Comparison of ENCODE assay signal across 29 cellular contexts in genomic region chr3:68909719-68910118, GRCh38. TPM values are rescaled to one million over a fixed set of nuclear protein-coding genes. Genes with fewer than 3 reads are reported as not detected.
"Had no signal": no experiment of that assay in that cellular context is flagged by ENCODE, and none has a peak within 500 bp of the region (broad histone marks: within the 10 kb centered on the region; RNA-seq: fewer than 3 reads in every experiment).

No MANE protein-coding gene starts in this region.

- H3K36me3 ChIP-seq: stomach, suprapubic skin, thoracic aorta, thyroid gland, tibial artery, tibial nerve, transverse colon, upper lobe of left lung, upper lobe of right lung, uterus, vagina had no signal

- H3K9me3 ChIP-seq: stomach, suprapubic skin, testis, thoracic aorta, thyroid gland, tibial artery, tibial nerve, transverse colon, upper lobe of left lung, upper lobe of right lung, uterus, vagina had no signal

- H3K4me1 ChIP-seq: stomach, suprapubic skin, testis, thyroid gland, tibial artery, tibial nerve, transverse colon, upper lobe of left lung, upper lobe of right lung, uterus, vagina had no signal

- H3K27ac ChIP-seq: stomach, suprapubic skin, testis, thoracic aorta, thyroid gland, tibial artery, tibial nerve, transverse colon, upper lobe of left lung, upper lobe of right lung, uterus, vagina had no signal

- DNase-seq: stimulated activated CD4-positive, alpha-beta T cell treated with anti-CD3 and anti-CD28 coated beads, Interleukin-2, amount 100 ng/mL, for 48 hours; stimulated activated CD4-positive, alpha-beta T cell treated with anti-CD3 and anti-CD28 coated beads, Interleukin-4, amount 100 ng/mL, for 1 hour; stimulated activated CD4-positive, alpha-beta T cell treated with anti-CD3 and anti-CD28 coated beads, Interleukin-4, amount 100 ng/mL, for 24 hours; stimulated activated CD4-positive, alpha-beta T cell treated with anti-CD3 and anti-CD28 coated beads, Interleukin-4, amount 100 ng/mL, for 4 hours; stimulated activated CD8-positive, alpha-beta memory T cell treated with anti-CD3 and anti-CD28 coated beads, Interleukin-4, amount 100 ng/mL, for 48 hours; stimulated activated naive B cell treated with anti-CD40 and anti-IgM and Interleukin-4, amounts not matched to agents 10 μg/mL and 1 μg/mL and 100 μg/mL, for 72 hours; stimulated activated naive CD4-positive, alpha-beta T cell; stimulated activated naive CD8-positive, alpha-beta T cell treated with anti-CD3 and anti-CD28 coated beads, Interleukin-15, amount 100 ng/mL, for 72 hours; stimulated activated naive CD8-positive, alpha-beta T cell treated with anti-CD3 and anti-CD28 coated beads, Interleukin-15, Interleukin-2, amounts not matched to agents 100 U/mL and 50 U/mL, for 24 hours; stomach; substantia nigra; testis; thyroid gland; tibial artery; transverse colon; trophoblast cell; upper lobe of left lung; upper lobe of right lung; uterus had no signal

- H3K27me3 ChIP-seq: testis, thyroid gland, upper lobe of left lung, uterus, vagina had no signal

- ATAC-seq: stimulated activated effector memory CD8-positive, alpha-beta T cell treated with anti-CD3 and anti-CD28 coated beads, Interleukin-12 subunit alpha, Interleukin-12 subunit beta, amount 100 ng/mL, for 72 hours; stimulated activated memory B cell treated with anti-CD40 and anti-IgM and Interleukin-4, amounts not matched to agents 10 μg/mL and 1 μg/mL and 100 μg/mL, for 72 hours; stimulated activated naive B cell treated with anti-CD40 and anti-IgM and Interleukin-4, amounts not matched to agents 10 μg/mL and 1 μg/mL and 100 μg/mL, for 72 hours; stimulated activated naive CD8-positive, alpha-beta T cell treated with anti-CD3 and anti-CD28 coated beads, Interleukin-15, amount 100 ng/mL, for 72 hours; stimulated activated naive CD8-positive, alpha-beta T cell treated with anti-CD3 and anti-CD28 coated beads, Interleukin-15, Interleukin-2, amounts not matched to agents 100 U/mL and 50 U/mL, for 24 hours; upper lobe of right lung had no signal

- FAIRE-seq: urothelium cell line had no signal

- H3K4me3 ChIP-seq: stomach, suprapubic skin, testis, thoracic aorta, thyroid gland, tibial artery, tibial nerve, transverse colon, upper lobe of left lung, upper lobe of right lung, uterus, vagina had no signal

RNA-seq across cellular contexts. Expression of gene TAFA4, which starts 22.6 kb away (rescaled TPM):
- total RNA-seq: subcutaneous adipose tissue, suprapubic skin, thoracic aorta, thyroid gland, tibial nerve, transverse colon, upper lobe of right lung, ureter, urinary bladder had no signal
